Comparison of ENCODE assay signal across 27 cellular contexts in genomic region chr1:176693697-176694329, GRCh38.
DNase-seq lines count a peak whose midpoint lies in the region; ATAC-seq, FAIRE-seq and TF ChIP-seq lines count a peak whose summit lies in the region.
"Had no signal": no experiment of that assay in that cellular context is flagged by ENCODE, and none has a peak within 500 bp of the region (broad histone marks: within the 10 kb centered on the region; RNA-seq: fewer than 3 reads in every experiment).

No MANE protein-coding gene starts in this region.

- no peaks in the 10 kb centered on the region for H3K36me3 Mint-ChIP-seq in activated T-helper 2 cell treated with anti-CD3 and anti-CD28 coated beads, Interferon-gamma antibody, Interleukin-2, Interleukin-4, amounts not matched to agents 10 μg/mL and 5 μg/mL and 100 μg/mL, durations not matched to agents 14 hours and 24 hours and 36 hours (ENCODE audit: low read depth)
- H3K36me3 Mint-ChIP-seq: activated naive CD4-positive, alpha-beta T cell treated with anti-CD3 and anti-CD28 coated beads, Interleukin-2, amount 10 ng/mL, durations not matched to agents 7 days and 5 days had no signal

- H3K36me3 ChIP-seq in GM23248 (ENCODE audit: low read depth) (no peaks in the 10 kb centered on the region), endothelial cell of umbilical vein (ENCODE audit: control insufficient read depth in 2 of 2, extremely low read depth in 1 of 2, insufficient read depth in 2 of 2, low read length in 2 of 2) (no peaks in the 10 kb centered on the region), rectal smooth muscle tissue (ENCODE audit: control insufficient read depth, insufficient read depth, low read length) (no peaks in the 10 kb centered on the region)
- H3K36me3 ChIP-seq: BE2C, pancreas, upper lobe of left lung had no signal

- no peaks in the 10 kb centered on the region for H3K9me1 ChIP-seq in endothelial cell of umbilical vein (replicated peaks; ENCODE audit: control insufficient read depth, extremely low read depth, insufficient read depth, low read length)

- TF ChIP-seq CTCF in endothelial cell of umbilical vein (IDR thresholded peaks at IDR 0.05; ENCODE audit: extremely low read depth in 1 of 2, insufficient read depth in 1 of 2, low read depth in 1 of 2, low read length in 2 of 2): no peak

- in situ Hi-C loops in GM23248 (cut with MboI): loop anchor here (10.0 kb wide), 1 partner anchor 139 kb away; no protein-coding TSS in a partner anchor

- no peak for TF ChIP-seq POLR2A in endothelial cell of umbilical vein (IDR thresholded peaks at IDR 0.05; ENCODE audit: low read depth, low read length)

- no peak overlapping the region for H3K27ac ChIP-seq in GM23248
- no peak overlapping the region for H3K27ac ChIP-seq in endothelial cell of umbilical vein (ENCODE audit: insufficient read depth, low read depth, low read length)
- H3K27ac ChIP-seq in right cardiac atrium (ENCODE audit: low read length): peak overlapping the region; percentile 78
- peak overlapping the region; percentile 88 for H3K27ac ChIP-seq in rectal smooth muscle tissue (ENCODE audit: low read depth, low read length)
- H3K27ac ChIP-seq: pancreas had no signal

- H3F3A ChIP-seq in GM23248 (ENCODE audit: insufficient read depth): no peaks in the 10 kb centered on the region

- FAIRE-seq in endothelial cell of umbilical vein (lab: Jason Lieb, UNC): no peak
- FAIRE-seq: bronchial epithelial cell, H1, HTR-8/SVneo, pancreas had no signal

- H3K9me3 ChIP-seq in GM23248 (ENCODE audit: low read depth) (no peaks in the 10 kb centered on the region), endothelial cell of umbilical vein (replicated peaks; ENCODE audit: control insufficient read depth, insufficient read depth, low read length) (no peaks in the 10 kb centered on the region), right cardiac atrium (ENCODE audit: control insufficient read depth, low read length) (no peaks in the 10 kb centered on the region)
- H3K9me3 ChIP-seq: BE2C, pancreas, upper lobe of left lung had no signal

- H3K27me3 ChIP-seq in GM23248 (replicated peaks; ENCODE audit: insufficient read depth): no peaks in the 10 kb centered on the region
- H3K27me3 ChIP-seq in endothelial cell of umbilical vein (ENCODE audit: control insufficient read depth in 2 of 2, insufficient read depth in 2 of 2, low read length in 2 of 2): no peaks in the 10 kb centered on the region
- H3K27me3 ChIP-seq in right cardiac atrium (ENCODE audit: control insufficient read depth, insufficient read depth): no peaks in the 10 kb centered on the region
- no peaks in the 10 kb centered on the region for H3K27me3 ChIP-seq in rectal smooth muscle tissue (ENCODE audit: control insufficient read depth, insufficient read depth, low read length)
- H3K27me3 ChIP-seq: BE2C, pancreas, upper lobe of left lung had no signal

- H3K79me2 ChIP-seq in GM23248 (ENCODE audit: insufficient read depth) (no peaks in the 10 kb centered on the region), endothelial cell of umbilical vein (ENCODE audit: control insufficient read depth, insufficient read depth, low read length) (no peaks in the 10 kb centered on the region)

- H3K9ac ChIP-seq in GM23248 (no peak overlapping the region), endothelial cell of umbilical vein (replicated peaks; ENCODE audit: extremely low read depth, insufficient read depth, low read length) (no peak overlapping the region), rectal smooth muscle tissue (ENCODE audit: low read length) (no peak overlapping the region)

- POLR2A ChIA-PET in endothelial cell of umbilical vein (lab: Charles Lee): no interaction called here

- H3K4me3 ChIP-seq in GM23248 (no peak overlapping the region), endothelial cell of umbilical vein (replicated peaks in 1 of 3; ENCODE audit: insufficient read depth in 1 of 3, low read depth in 1 of 3, low read length in 3 of 3) (no peak overlapping the region), right cardiac atrium (ENCODE audit: low read length) (no peak overlapping the region), rectal smooth muscle tissue (ENCODE audit: low read length) (no peak overlapping the region)
- H3K4me3 ChIP-seq: pancreas, upper lobe of left lung had no signal

- H2AFZ ChIP-seq in GM23248: no peak overlapping the region
- H2AFZ ChIP-seq in endothelial cell of umbilical vein (ENCODE audit: low read depth, low read length): no peak overlapping the region

- DNase-seq in GM23248 (peak; percentile 5), endothelial cell of umbilical vein (ENCODE audit: low read depth, low spot score) (no peak), right cardiac atrium (no peak), H4 (ENCODE audit: low spot score) (no peak), NCI-H1436 (lab: John Stamatoyannopoulos, UW) (no peak)
- DNase-seq in activated T-helper 2 cell treated with anti-CD3 and anti-CD28 coated beads, Interferon-gamma antibody, Interleukin-2, Interleukin-4, amounts not matched to agents 10 μg/mL and 5 μg/mL and 100 μg/mL, durations not matched to agents 14 hours and 24 hours and 36 hours (ENCODE audit: low spot score): no peak
- DNase-seq: activated CD4-positive, alpha-beta T cell treated with anti-CD3 and anti-CD28 coated beads, Interleukin-2, amount 10 ng/mL, durations not matched to agents 7 days and 5 days; activated naive CD4-positive, alpha-beta T cell treated with anti-CD3 and anti-CD28 coated beads, Interleukin-2, amount 10 ng/mL, durations not matched to agents 7 days and 5 days; amygdala; BE2C; COR-L47; endodermal cell; glutamatergic neuron; KG1; NCI-H2171 treated with DMSO at 0.1 percent for 48 hours; NCI-H69; nephron progenitor cell; pancreas; stimulated activated CD8-positive, alpha-beta memory T cell treated with anti-CD3 and anti-CD28 coated beads, Interleukin-4, amount 100 ng/mL, for 48 hours had no signal

- intact Hi-C loops in endothelial cell of umbilical vein (cut with micrococcal nuclease) (no loop called here), right cardiac atrium (cut with DNase I) (loop anchor here in 3 of 4 donors (5.0 to 10.0 kb wide), 3 partner anchors 127 to 151 kb away; no protein-coding TSS in a partner anchor)
- intact Hi-C loops in activated T-helper 2 cell treated with anti-CD3 and anti-CD28 coated beads, Interferon-gamma antibody, Interleukin-2, Interleukin-4, amounts not matched to agents 10 μg/mL and 5 μg/mL and 100 μg/mL, durations not matched to agents 14 hours and 24 hours and 36 hours (cut with micrococcal nuclease): loop anchor here (5.0 kb wide), 1 partner anchor 132 kb away; no protein-coding TSS in a partner anchor

- H3K4me1 ChIP-seq in GM23248 (ENCODE audit: insufficient read depth) (no peaks in the 10 kb centered on the region), endothelial cell of umbilical vein (ENCODE audit: control insufficient read depth, extremely low read depth, insufficient read depth, low read length) (no peaks in the 10 kb centered on the region), right cardiac atrium (ENCODE audit: control insufficient read depth, insufficient read depth, low read length) (no peaks in the 10 kb centered on the region), rectal smooth muscle tissue (ENCODE audit: control insufficient read depth, insufficient read depth, low read length) (peaks cover 40% of the 10 kb centered on the region)
- H3K4me1 ChIP-seq: BE2C had no signal

- WGBS in GM23248 (ENCODE audit: low coverage in 1 of 2, low lambda C conversion rate in 2 of 2, missing lambda C conversion rate in 2 of 2), 2 experiments: 61 to 62% methylated on average over 11 of the region's 11 CpGs
- 41% methylated on average over 11 of the region's 11 CpGs for WGBS in right cardiac atrium

- peak; percentile 20 to 38 for ATAC-seq in right cardiac atrium
- no peak for ATAC-seq in HG02798 (IDR thresholded peaks at IDR 0.05; ENCODE audit: poor library complexity, unreplicated experiment)
- ATAC-seq: pancreas, sciatic nerve had no signal

- no peaks in the 10 kb centered on the region for H4K20me1 ChIP-seq in GM23248 (ENCODE audit: insufficient read depth)
- no peaks in the 10 kb centered on the region for H4K20me1 ChIP-seq in endothelial cell of umbilical vein (replicated peaks; ENCODE audit: control insufficient read depth, extremely low read depth, insufficient read depth, low read length)

- CTCF ChIA-PET in endothelial cell of umbilical vein (lab: Charles Lee): no interaction called here

- H3K27ac Mint-ChIP-seq in activated T-helper 2 cell treated with anti-CD3 and anti-CD28 coated beads, Interferon-gamma antibody, Interleukin-2, Interleukin-4, amounts not matched to agents 10 μg/mL and 5 μg/mL and 100 μg/mL, durations not matched to agents 14 hours and 24 hours and 36 hours: no peak overlapping the region
- H3K27ac Mint-ChIP-seq: activated CD4-positive, alpha-beta T cell treated with anti-CD3 and anti-CD28 coated beads, Interleukin-2, amount 10 ng/mL, durations not matched to agents 7 days and 5 days; activated naive CD4-positive, alpha-beta T cell treated with anti-CD3 and anti-CD28 coated beads, Interleukin-2, amount 10 ng/mL, durations not matched to agents 7 days and 5 days; endodermal cell; nephron progenitor cell; T-helper 2 cell treated with Interferon-gamma antibody and Interleukin-4, amounts not matched to agents 5 μg/mL and 100 μg/mL, for 36 hours had no signal

- dilution Hi-C loops in endothelial cell of umbilical vein (cut with MboI; ENCODE audit: extremely low pct_ligation_motif_present, low sequenced_read_pairs): no loop called here

- no peaks in the 10 kb centered on the region for H3K4me1 Mint-ChIP-seq in activated T-helper 2 cell treated with anti-CD3 and anti-CD28 coated beads, Interferon-gamma antibody, Interleukin-2, Interleukin-4, amounts not matched to agents 10 μg/mL and 5 μg/mL and 100 μg/mL, durations not matched to agents 14 hours and 24 hours and 36 hours (ENCODE audit: low read depth)
- H3K4me1 Mint-ChIP-seq: activated CD4-positive, alpha-beta T cell treated with anti-CD3 and anti-CD28 coated beads, Interleukin-2, amount 10 ng/mL, durations not matched to agents 7 days and 5 days; activated naive CD4-positive, alpha-beta T cell treated with anti-CD3 and anti-CD28 coated beads, Interleukin-2, amount 10 ng/mL, durations not matched to agents 7 days and 5 days had no signal

- H3K9me2 ChIP-seq in GM23248 (ENCODE audit: insufficient read depth): no peaks in the 10 kb centered on the region

- H3K4me2 ChIP-seq in GM23248 (ENCODE audit: unreplicated experiment): no peak overlapping the region
- H3K4me2 ChIP-seq in endothelial cell of umbilical vein (ENCODE audit: insufficient read depth, low read length): no peak overlapping the region

- BruUV-seq in endothelial cell of umbilical vein (replicated peaks; lab: Mats Ljungman, UMichigan): no TSS peak

- H3K4me3 Mint-ChIP-seq in activated T-helper 2 cell treated with anti-CD3 and anti-CD28 coated beads, Interferon-gamma antibody, Interleukin-2, Interleukin-4, amounts not matched to agents 10 μg/mL and 5 μg/mL and 100 μg/mL, durations not matched to agents 14 hours and 24 hours and 36 hours (ENCODE audit: low read depth): no peak overlapping the region
- H3K4me3 Mint-ChIP-seq: activated CD4-positive, alpha-beta T cell treated with anti-CD3 and anti-CD28 coated beads, Interleukin-2, amount 10 ng/mL, durations not matched to agents 7 days and 5 days; activated naive CD4-positive, alpha-beta T cell treated with anti-CD3 and anti-CD28 coated beads, Interleukin-2, amount 10 ng/mL, durations not matched to agents 7 days and 5 days; endodermal cell; nephron progenitor cell; T-helper 2 cell treated with Interferon-gamma antibody and Interleukin-4, amounts not matched to agents 5 μg/mL and 100 μg/mL, for 36 hours had no signal

- no peaks in the 10 kb centered on the region for H3K27me3 Mint-ChIP-seq in activated T-helper 2 cell treated with anti-CD3 and anti-CD28 coated beads, Interferon-gamma antibody, Interleukin-2, Interleukin-4, amounts not matched to agents 10 μg/mL and 5 μg/mL and 100 μg/mL, durations not matched to agents 14 hours and 24 hours and 36 hours (ENCODE audit: low read depth)
- H3K27me3 Mint-ChIP-seq: activated CD4-positive, alpha-beta T cell treated with anti-CD3 and anti-CD28 coated beads, Interleukin-2, amount 10 ng/mL, durations not matched to agents 7 days and 5 days; activated naive CD4-positive, alpha-beta T cell treated with anti-CD3 and anti-CD28 coated beads, Interleukin-2, amount 10 ng/mL, durations not matched to agents 7 days and 5 days had no signal

- H3K9me3 Mint-ChIP-seq in activated T-helper 2 cell treated with anti-CD3 and anti-CD28 coated beads, Interferon-gamma antibody, Interleukin-2, Interleukin-4, amounts not matched to agents 10 μg/mL and 5 μg/mL and 100 μg/mL, durations not matched to agents 14 hours and 24 hours and 36 hours: no peaks in the 10 kb centered on the region
- H3K9me3 Mint-ChIP-seq: activated CD4-positive, alpha-beta T cell treated with anti-CD3 and anti-CD28 coated beads, Interleukin-2, amount 10 ng/mL, durations not matched to agents 7 days and 5 days; activated naive CD4-positive, alpha-beta T cell treated with anti-CD3 and anti-CD28 coated beads, Interleukin-2, amount 10 ng/mL, durations not matched to agents 7 days and 5 days; endodermal cell; nephron progenitor cell; T-helper 2 cell treated with Interferon-gamma antibody and Interleukin-4, amounts not matched to agents 5 μg/mL and 100 μg/mL, for 36 hours had no signal

Comparison
In these comparisons a context has a peak if more than half of its experiments do, and no peak if none do; other contexts are left out.
1. H3K27ac ChIP-seq: peak in right cardiac atrium (single experiment) and rectal smooth muscle tissue (single experiment); none in GM23248 (single experiment) and endothelial cell of umbilical vein (single experiment).